ENCODE assay signal across 8 cellular contexts in genomic region chr7:77798394-77799077, GRCh38.
DNase-seq lines count a peak whose midpoint lies in the region; ATAC-seq and TF ChIP-seq lines count a peak whose summit lies in the region.

Gene PHTF2, plus strand, starts transcription at chr7:77798773.
Gene TMEM60, minus strand, starts transcription at chr7:77798434. Its CDS starts 4,061 bp downstream, at chr7:77794373.

- peak within 1 kb of the TSS; percentile 99 for H3K27ac Mint-ChIP-seq in nephron progenitor cell
- peak within 1 kb of the TSS; percentile 97 to 98 for H3K27ac Mint-ChIP-seq in stimulated activated naive CD8-positive, alpha-beta T cell treated with anti-CD3 and anti-CD28 coated beads, Interleukin-15, amount 100 ng/mL, for 72 hours

- no peaks in the 10 kb centered on the region for H3K36me3 ChIP-seq in MM.1S (replicated peaks; ENCODE audit: insufficient read depth, low read length)

- H4K20me1 ChIP-seq in MM.1S (ENCODE audit: insufficient read depth, low read length): no peaks in the 10 kb centered on the region

- no peaks in the 10 kb centered on the region for H3K9me3 Mint-ChIP-seq in nephron progenitor cell
- no peaks in the 10 kb centered on the region for H3K9me3 Mint-ChIP-seq in stimulated activated naive CD8-positive, alpha-beta T cell treated with anti-CD3 and anti-CD28 coated beads, Interleukin-15, amount 100 ng/mL, for 72 hours

- peak within 1 kb of the TSS; percentile 87 for H3K4me2 ChIP-seq in MM.1S (ENCODE audit: low read depth, low read length)

- peak within 1 kb of the TSS; percentile 92 for H2AFZ ChIP-seq in MM.1S (ENCODE audit: low read length)

- H3K27me3 Mint-ChIP-seq in nephron progenitor cell (ENCODE audit: low read depth, poor library complexity): no peaks in the 10 kb centered on the region
- no peaks in the 10 kb centered on the region for H3K27me3 Mint-ChIP-seq in stimulated activated naive CD8-positive, alpha-beta T cell treated with anti-CD3 and anti-CD28 coated beads, Interleukin-15, amount 100 ng/mL, for 72 hours

- no peaks in the 10 kb centered on the region for H3K9me2 ChIP-seq in MM.1S (replicated peaks; ENCODE audit: insufficient read depth, low read length)

- H3K4me3 ChIP-seq in MM.1S (ENCODE audit: low read length): peak within 1 kb of the TSS; percentile 95

- peak; percentile 100 for DNase-seq in GF-D8 (lab: John Stamatoyannopoulos, UW)
- DNase-seq in HCEC 1CT: peak; percentile 100
- peak; percentile 99 for DNase-seq in MM.1S
- DNase-seq in SIG-M5 (lab: John Stamatoyannopoulos, UW): peak; percentile 98
- peak; percentile 90 for DNase-seq in activated gamma-delta T cell treated with Interleukin-2 at 50 U/mL for 16 hours
- DNase-seq in fibroblast of the conjunctiva (ENCODE audit: low read depth): peak; percentile 99
- peak; percentile 100 for DNase-seq in nephron progenitor cell
- peak; percentile 89 to 93 for DNase-seq in stimulated activated naive CD8-positive, alpha-beta T cell treated with anti-CD3 and anti-CD28 coated beads, Interleukin-15, amount 100 ng/mL, for 72 hours

- peak within 1 kb of the TSS; percentile 78 for H3K9ac ChIP-seq in MM.1S (ENCODE audit: low read length)

- H3K36me3 Mint-ChIP-seq in nephron progenitor cell (ENCODE audit: low read depth): peaks cover 19% of the 10 kb centered on the region

- peaks cover 32% of the 10 kb centered on the region for H3K4me1 ChIP-seq in MM.1S (ENCODE audit: low read length)

- H3K27ac ChIP-seq in MM.1S (ENCODE audit: low read length): peak within 1 kb of the TSS; percentile 55; the same call in 1 of the 2 replicates

- peaks cover 43% of the 10 kb centered on the region for H3K4me1 Mint-ChIP-seq in nephron progenitor cell
- peaks cover 66% of the 10 kb centered on the region for H3K4me1 Mint-ChIP-seq in stimulated activated naive CD8-positive, alpha-beta T cell treated with anti-CD3 and anti-CD28 coated beads, Interleukin-15, amount 100 ng/mL, for 72 hours

- H3K79me2 ChIP-seq in MM.1S (ENCODE audit: low read length): peaks cover 65% of the 10 kb centered on the region

- peak within 1 kb of the TSS; percentile 96 for H3K4me3 Mint-ChIP-seq in nephron progenitor cell
- peak within 1 kb of the TSS; percentile 94 to 99 for H3K4me3 Mint-ChIP-seq in stimulated activated naive CD8-positive, alpha-beta T cell treated with anti-CD3 and anti-CD28 coated beads, Interleukin-15, amount 100 ng/mL, for 72 hours

- no peaks in the 10 kb centered on the region; the same call in 1 of the 2 replicates for H3F3A ChIP-seq in MM.1S (ENCODE audit: insufficient read depth, low read length)

- peak; percentile 53 for TF ChIP-seq CTCF in MM.1S (IDR thresholded peaks at IDR 0.05; ENCODE audit: low read length)
- TF ChIP-seq CTCF in nephron progenitor cell (IDR thresholded peaks at IDR 0.05): peak; percentile 33

- no peaks in the 10 kb centered on the region for H3K27me3 ChIP-seq in MM.1S (replicated peaks; ENCODE audit: insufficient read depth, low read length)

- peak; percentile 96 for ATAC-seq in stimulated activated naive CD8-positive, alpha-beta T cell treated with anti-CD3 and anti-CD28 coated beads, Interleukin-15, amount 100 ng/mL, for 72 hours

- no peaks in the 10 kb centered on the region for H3K9me3 ChIP-seq in MM.1S (replicated peaks; ENCODE audit: insufficient read depth, low read length)

Comparison
In these comparisons a context has a peak if more than half of its experiments do, and no peak if none do; other contexts are left out.
1. Peak in every context shown above with its lines: DNase-seq, ATAC-seq, H3K4me3 ChIP-seq and H3K27ac ChIP-seq.